13 cellular contexts compared by ENCODE assay signal in genomic region chr22:23152238-23153114, GRCh38. TPM values are rescaled to one million over a fixed set of nuclear protein-coding genes. Genes with fewer than 3 reads are reported as not detected.
DNase-seq lines count a peak whose midpoint lies in the region; ATAC-seq and TF ChIP-seq lines count a peak whose summit lies in the region.
"Had no signal": no experiment of that assay in that cellular context is flagged by ENCODE, and none has a peak within 500 bp of the region (broad histone marks: within the 10 kb centered on the region; RNA-seq: fewer than 3 reads in every experiment).

No MANE protein-coding gene starts in this region.

- H3K27me3 ChIP-seq in PC-9 (ENCODE audit: insufficient read depth, low read depth) = no peaks in the 10 kb centered on the region
- H3K27me3 ChIP-seq: uterus had no signal

- peak overlapping the region in 4 of 6 donors; percentile 6 to 68 (median 31) for H3K27ac Mint-ChIP-seq in immature natural killer cell
- H3K27ac Mint-ChIP-seq in activated T-helper 1 cell treated with anti-CD3 and anti-CD28 coated beads, Interleukin-12 subunit alpha, Interleukin-12 subunit beta, Interleukin-2, Interleukin-4 antibody, amounts not matched to agents 30 ng/mL and 10 ng/mL and 1 ng/mL, durations not matched to agents 14 hours and 24 hours and 36 hours = no peak overlapping the region

- no peaks in the 10 kb centered on the region for H3K36me3 ChIP-seq in PC-9 (ENCODE audit: low read depth)
- H3K36me3 ChIP-seq: prostate gland, uterus had no signal

- peaks cover 0 to 3% (median 0%) of the 10 kb centered on the region in 3 donors for H3K27me3 Mint-ChIP-seq in immature natural killer cell (ENCODE audit: low read depth in 3 of 3)
- peaks cover 3% of the 10 kb centered on the region for H3K27me3 Mint-ChIP-seq in activated T-helper 1 cell treated with anti-CD3 and anti-CD28 coated beads, Interleukin-12 subunit alpha, Interleukin-12 subunit beta, Interleukin-2, Interleukin-4 antibody, amounts not matched to agents 30 ng/mL and 10 ng/mL and 1 ng/mL, durations not matched to agents 14 hours and 24 hours and 36 hours (ENCODE audit: insufficient read depth)

- ATAC-seq in GM21367 (IDR thresholded peaks at IDR 0.05; ENCODE audit: unreplicated experiment) = no peak

- H3K9me3 ChIP-seq in PC-9 (ENCODE audit: insufficient read depth, low read depth) = no peaks in the 10 kb centered on the region
- H3K9me3 ChIP-seq: prostate gland, uterus had no signal

- POLR2A ChIA-PET in PC-9 (lab: Charles Lee; ENCODE audit: unreplicated experiment) = interaction anchor here (0.5 kb wide), 1 partner anchor 214 kb away, joined by 3 read pairs; no protein-coding TSS in a partner anchor

- no TSS peak for BruUV-seq in PC-9 (replicated peaks; lab: Mats Ljungman, UMichigan)

- intact Hi-C loops in PC-9 (cut with micrococcal nuclease; ENCODE audit: unreplicated experiment) = no loop called here
- intact Hi-C loops in activated T-helper 1 cell treated with anti-CD3 and anti-CD28 coated beads, Interleukin-12 subunit alpha, Interleukin-12 subunit beta, Interleukin-2, Interleukin-4 antibody, amounts not matched to agents 30 ng/mL and 10 ng/mL and 1 ng/mL, durations not matched to agents 14 hours and 24 hours and 36 hours (cut with micrococcal nuclease) = no loop called here

- DNase-seq in AML-193 (lab: John Stamatoyannopoulos, UW) (peak; percentile 16 to 20), GM12865 (ENCODE audit: low read depth) (peak; percentile 71), PC-9 (no peak), immature natural killer cell (no peak), NCI-H345 (lab: John Stamatoyannopoulos, UW) (no peak), AG08396 (ENCODE audit: low spot score) (no peak)
- no peak for DNase-seq in activated T-helper 1 cell treated with anti-CD3 and anti-CD28 coated beads, Interleukin-12 subunit alpha, Interleukin-12 subunit beta, Interleukin-2, Interleukin-4 antibody, amounts not matched to agents 30 ng/mL and 10 ng/mL and 1 ng/mL, durations not matched to agents 14 hours and 24 hours and 36 hours (ENCODE audit: low spot score)
- DNase-seq: DMS53, midbrain, OCI-M1, uterus had no signal

- no peaks in the 10 kb centered on the region for H3K9me3 Mint-ChIP-seq in immature natural killer cell
- no peaks in the 10 kb centered on the region for H3K9me3 Mint-ChIP-seq in activated T-helper 1 cell treated with anti-CD3 and anti-CD28 coated beads, Interleukin-12 subunit alpha, Interleukin-12 subunit beta, Interleukin-2, Interleukin-4 antibody, amounts not matched to agents 30 ng/mL and 10 ng/mL and 1 ng/mL, durations not matched to agents 14 hours and 24 hours and 36 hours

- H3K27ac ChIP-seq in PC-9 = no peak overlapping the region
- H3K27ac ChIP-seq: prostate gland, uterus had no signal

- peaks cover 27% of the 10 kb centered on the region for H3K4me1 ChIP-seq in PC-9 (replicated peaks; ENCODE audit: insufficient read depth)
- H3K4me1 ChIP-seq: uterus had no signal

- peak overlapping the region; percentile 12; the same call in 1 of the 2 replicates for H3K4me2 ChIP-seq in PC-9

- H3F3A ChIP-seq in PC-9 (ENCODE audit: insufficient read depth, low read depth) = peaks cover 7% of the 10 kb centered on the region; the same call in 1 of the 2 replicates

- TF ChIP-seq CTCF in GM12865 (IDR thresholded peaks at IDR 0.05; ENCODE audit: insufficient read depth, low read depth, low read length, missing control alignments) (no peak), PC-9 (conservative IDR thresholded peaks at IDR 0.05) (no peak)

- peaks cover 14 to 15% of the 10 kb centered on the region in 2 donors for H3K4me1 Mint-ChIP-seq in immature natural killer cell
- peaks cover 7% of the 10 kb centered on the region for H3K4me1 Mint-ChIP-seq in activated T-helper 1 cell treated with anti-CD3 and anti-CD28 coated beads, Interleukin-12 subunit alpha, Interleukin-12 subunit beta, Interleukin-2, Interleukin-4 antibody, amounts not matched to agents 30 ng/mL and 10 ng/mL and 1 ng/mL, durations not matched to agents 14 hours and 24 hours and 36 hours (ENCODE audit: low read depth)

- peak overlapping the region in 1 of 5 donors; percentile 57 for H3K4me3 Mint-ChIP-seq in immature natural killer cell
- H3K4me3 Mint-ChIP-seq in activated T-helper 1 cell treated with anti-CD3 and anti-CD28 coated beads, Interleukin-12 subunit alpha, Interleukin-12 subunit beta, Interleukin-2, Interleukin-4 antibody, amounts not matched to agents 30 ng/mL and 10 ng/mL and 1 ng/mL, durations not matched to agents 14 hours and 24 hours and 36 hours = no peak overlapping the region

- H3K79me2 ChIP-seq in PC-9 (ENCODE audit: low read depth) = no peaks in the 10 kb centered on the region

- H3K4me3 ChIP-seq in GM12865 (ENCODE audit: low read depth, low read length) (peak overlapping the region; percentile 45), PC-9 (no peak overlapping the region)
- H3K4me3 ChIP-seq: prostate gland, uterus had no signal

- CTCF ChIA-PET in PC-9 (lab: Charles Lee) = no interaction called here

- H3K9me2 ChIP-seq in PC-9 (ENCODE audit: insufficient read depth) = no peaks in the 10 kb centered on the region

- no peak overlapping the region for H2AFZ ChIP-seq in PC-9

- peaks cover 0 to 4% (median 3%) of the 10 kb centered on the region in 3 donors for H3K36me3 Mint-ChIP-seq in immature natural killer cell
- H3K36me3 Mint-ChIP-seq in activated T-helper 1 cell treated with anti-CD3 and anti-CD28 coated beads, Interleukin-12 subunit alpha, Interleukin-12 subunit beta, Interleukin-2, Interleukin-4 antibody, amounts not matched to agents 30 ng/mL and 10 ng/mL and 1 ng/mL, durations not matched to agents 14 hours and 24 hours and 36 hours (ENCODE audit: low read depth) = no peaks in the 10 kb centered on the region

- H4K20me1 ChIP-seq in PC-9 (ENCODE audit: insufficient read depth) = no peaks in the 10 kb centered on the region

RNA-seq across cellular contexts. Expression of gene RAB36, which starts 7.2 kb away (rescaled TPM):
- 5.8 and 6.8 TPM in 2 replicates for total RNA-seq in PC-9 (2021)
- polyA plus RNA-seq in immature natural killer cell = 1 to 10 TPM in 2 of 3 donors, not detected in 1; 1.8 to 3.7 TPM
- 0.08 TPM in 1 of 2 replicates, not detected in the other for total RNA-seq in activated T-helper 1 cell treated with anti-CD3 and anti-CD28 coated beads, Interleukin-12 subunit alpha, Interleukin-12 subunit beta, Interleukin-2, Interleukin-4 antibody, amounts not matched to agents 30 ng/mL and 10 ng/mL and 1 ng/mL, durations not matched to agents 14 hours and 24 hours and 36 hours

RNA-seq across cellular contexts. Expression of gene RSPH14, which starts 10.7 kb away (rescaled TPM):
- 0.28 TPM in 1 of 2 replicates, not detected in the other for total RNA-seq in PC-9 (2021)
- polyA plus RNA-seq in immature natural killer cell = under 1 TPM in 2 of 3 donors, not detected in 1; 0.26 to 0.66 TPM
- not detected in 2 replicates for total RNA-seq in activated T-helper 1 cell treated with anti-CD3 and anti-CD28 coated beads, Interleukin-12 subunit alpha, Interleukin-12 subunit beta, Interleukin-2, Interleukin-4 antibody, amounts not matched to agents 30 ng/mL and 10 ng/mL and 1 ng/mL, durations not matched to agents 14 hours and 24 hours and 36 hours

RNA-seq across cellular contexts. Expression of gene BCR, which starts 27.8 kb away (rescaled TPM):
- total RNA-seq in PC-9 (2021) = 47.8 and 54.9 TPM in 2 replicates
- polyA plus RNA-seq in immature natural killer cell = 10 to 100 TPM in 1 of 3 donors, 1 to 10 TPM in 2; 4.1 to 12.5 (median 5.6) TPM
- 56.8 and 62.0 TPM in 2 replicates for total RNA-seq in activated T-helper 1 cell treated with anti-CD3 and anti-CD28 coated beads, Interleukin-12 subunit alpha, Interleukin-12 subunit beta, Interleukin-2, Interleukin-4 antibody, amounts not matched to agents 30 ng/mL and 10 ng/mL and 1 ng/mL, durations not matched to agents 14 hours and 24 hours and 36 hours

Comparison
In these comparisons a context has a peak if more than half of its experiments do, and no peak if none do; other contexts are left out.
1. DNase-seq: peak in AML-193 (2 of 2) and GM12865 (single experiment); none in PC-9 (0 of 2), immature natural killer cell (0 of 3), NCI-H345 (single experiment), activated T-helper 1 cell treated with anti-CD3 and anti-CD28 coated beads, Interleukin-12 subunit alpha, Interleukin-12 subunit beta, Interleukin-2, Interleukin-4 antibody, amounts not matched to agents 30 ng/mL and 10 ng/mL and 1 ng/mL, durations not matched to agents 14 hours and 24 hours and 36 hours (single experiment) and AG08396 (single experiment).